ENCODE assay signal across 21 cellular contexts in genomic region chr6:151176941-151177760, GRCh38.
"Had no signal": no experiment of that assay in that cellular context is flagged by ENCODE, and none has a peak within 500 bp of the region (broad histone marks: within the 10 kb centered on the region; RNA-seq: fewer than 3 reads in every experiment).

No MANE protein-coding gene starts in this region.

- H3K36me3 ChIP-seq: colonic mucosa, gastroesophageal sphincter, sigmoid colon, thoracic aorta, transverse colon had no signal

- H3K4me1 Mint-ChIP-seq: naive B cell; stimulated activated naive B cell treated with anti-CD40 and anti-IgM and Interleukin-4, amounts not matched to agents 10 μg/mL and 1 μg/mL and 100 μg/mL, for 72 hours; stimulated activated naive CD8-positive, alpha-beta T cell treated with anti-CD3 and anti-CD28 coated beads, Interleukin-15, amount 100 ng/mL, for 72 hours had no signal

- ATAC-seq: gastroesophageal sphincter; left lobe of liver; stimulated activated naive B cell treated with anti-CD40 and anti-IgM and Interleukin-4, amounts not matched to agents 10 μg/mL and 1 μg/mL and 100 μg/mL, for 72 hours; stimulated activated naive CD8-positive, alpha-beta T cell treated with anti-CD3 and anti-CD28 coated beads, Interleukin-15, amount 100 ng/mL, for 72 hours had no signal

- H3K4me1 ChIP-seq: colonic mucosa, gastroesophageal sphincter, transverse colon had no signal

- H3K9me3 ChIP-seq: colonic mucosa, gastroesophageal sphincter, sigmoid colon, thoracic aorta, transverse colon had no signal

- H3K4me3 Mint-ChIP-seq: endodermal cell; naive B cell; neural crest cell; stimulated activated naive B cell treated with anti-CD40 and anti-IgM and Interleukin-4, amounts not matched to agents 10 μg/mL and 1 μg/mL and 100 μg/mL, for 72 hours; stimulated activated naive CD8-positive, alpha-beta T cell treated with anti-CD3 and anti-CD28 coated beads, Interleukin-15, amount 100 ng/mL, for 72 hours had no signal

- H3K27ac ChIP-seq: colonic mucosa, gastroesophageal sphincter, sigmoid colon, skin epidermis, thoracic aorta, transverse colon had no signal

- H3K27me3 ChIP-seq: colonic mucosa, gastroesophageal sphincter, sigmoid colon, transverse colon had no signal

- H3K9me3 Mint-ChIP-seq: endodermal cell; neural crest cell; stimulated activated naive B cell treated with anti-CD40 and anti-IgM and Interleukin-4, amounts not matched to agents 10 μg/mL and 1 μg/mL and 100 μg/mL, for 72 hours; stimulated activated naive CD8-positive, alpha-beta T cell treated with anti-CD3 and anti-CD28 coated beads, Interleukin-15, amount 100 ng/mL, for 72 hours had no signal

- H3K4me3 ChIP-seq: colonic mucosa, gastroesophageal sphincter, sigmoid colon, skin epidermis, thoracic aorta, transverse colon had no signal

- DNase-seq: colonic mucosa; effector CD4-positive, alpha-beta T cell; endodermal cell; erythroblast; foreskin fibroblast; glutamatergic neuron; islet precursor cell; mammary epithelial cell; naive B cell; posterior cingulate gyrus; sigmoid colon; stimulated activated CD4-positive, alpha-beta T cell treated with anti-CD3 and anti-CD28 coated beads, Interleukin-2, amount 100 ng/mL, for 24 hours; stimulated activated CD4-positive, alpha-beta T cell treated with anti-CD3 and anti-CD28 coated beads, Interleukin-4, amount 100 ng/mL, for 4 hours; stimulated activated naive B cell treated with anti-CD40 and anti-IgM and Interleukin-4, amounts not matched to agents 10 μg/mL and 1 μg/mL and 100 μg/mL, for 72 hours; stimulated activated naive CD8-positive, alpha-beta T cell treated with anti-CD3 and anti-CD28 coated beads, Interleukin-15, amount 100 ng/mL, for 72 hours; transverse colon had no signal

- H3K27ac Mint-ChIP-seq: endodermal cell; stimulated activated naive B cell treated with anti-CD40 and anti-IgM and Interleukin-4, amounts not matched to agents 10 μg/mL and 1 μg/mL and 100 μg/mL, for 72 hours; stimulated activated naive CD8-positive, alpha-beta T cell treated with anti-CD3 and anti-CD28 coated beads, Interleukin-15, amount 100 ng/mL, for 72 hours had no signal

- H3K36me3 Mint-ChIP-seq: naive B cell; stimulated activated naive B cell treated with anti-CD40 and anti-IgM and Interleukin-4, amounts not matched to agents 10 μg/mL and 1 μg/mL and 100 μg/mL, for 72 hours had no signal
